In genomic region chr15:60536314-60536713, GRCh38 we compare ENCODE assay signal across 23 cellular contexts. TPM values are rescaled to one million over a fixed set of nuclear protein-coding genes. Genes with fewer than 3 reads are reported as not detected.
A peak's percentile ranks its signal among the peaks of the same experiment; 100 is the strongest.
DNase-seq lines count a peak whose midpoint lies in the region; ATAC-seq and TF ChIP-seq lines count a peak whose summit lies in the region.
"Had no signal": no experiment of that assay in that cellular context is flagged by ENCODE, and none has a peak within 500 bp of the region (broad histone marks: within the 10 kb centered on the region; RNA-seq: fewer than 3 reads in every experiment).

No MANE protein-coding gene starts in this region.

- peak; percentile 42 for DNase-seq in D341Med (ENCODE audit: low spot score)
- DNase-seq in NB4 (ENCODE audit: low read depth): peak; percentile 4
- no peak for DNase-seq in effector memory CD8-positive, alpha-beta T cell
- no peak for DNase-seq in psoas muscle
- no peak for DNase-seq in Caco-2
- DNase-seq in NCI-H187 treated with DMSO at 0.1 percent for 48 hours (lab: John Stamatoyannopoulos, UW): no peak
- DNase-seq in activated T-cell treated with anti-CD3 and anti-CD28 coated beads, Interleukin-2, amount 50 U/mL, for 72 hours: no peak
- DNase-seq: activated CD4-positive, alpha-beta T cell treated with anti-CD3 and anti-CD28 coated beads, Interleukin-2, amount 50 U/mL, for 4 hours; activated CD8-positive, alpha-beta memory T cell treated with anti-CD3 and anti-CD28 coated beads, Interleukin-2, amount 50 U/mL, for 4 hours; activated naive CD8-positive, alpha-beta T cell treated with anti-CD3 and anti-CD28 coated beads, Interleukin-2, amount 50 U/mL, for 24 hours; erythroblast; NCI-H1105; NCI-H187; NCI-H2171; NCI-H510A treated with DMSO at 0.1 percent for 48 hours; SHP77; stimulated activated CD4-positive, alpha-beta T cell treated with anti-CD3 and anti-CD28 coated beads, Interleukin-4, amount 100 ng/mL, for 4 hours had no signal

- H3K9me3 ChIP-seq in psoas muscle (no peaks in the 10 kb centered on the region), Caco-2 (no peaks in the 10 kb centered on the region)
- H3K9me3 ChIP-seq: BLaER1 had no signal

- peaks cover 42% of the 10 kb centered on the region for H3K36me3 Mint-ChIP-seq in effector memory CD8-positive, alpha-beta T cell (ENCODE audit: insufficient read depth)
- H3K36me3 Mint-ChIP-seq in Caco-2 (ENCODE audit: insufficient read depth, unreplicated experiment): peaks cover 6% of the 10 kb centered on the region
- peaks cover 0 to 2% of the 10 kb centered on the region in 2 donors for H3K36me3 Mint-ChIP-seq in activated T-cell treated with anti-CD3 and anti-CD28 coated beads, Interleukin-2, amount 50 U/mL, for 72 hours (ENCODE audit: insufficient read depth in 2 of 2)
- H3K36me3 Mint-ChIP-seq: mesothelial cell of epicardium, type B pancreatic cell had no signal

- H3K4me3 ChIP-seq in NB4 (ENCODE audit: low read depth, low read length): no peak overlapping the region
- H3K4me3 ChIP-seq in psoas muscle: no peak overlapping the region
- H3K4me3 ChIP-seq in Caco-2 (ENCODE audit: low read depth, low read length): no peak overlapping the region
- H3K4me3 ChIP-seq: BLaER1 had no signal

- no peak for ATAC-seq in effector memory CD8-positive, alpha-beta T cell (replicated peaks)
- ATAC-seq in psoas muscle (peak in 2 of 4 donors; percentile 35 to 46), HG02852 (IDR thresholded peaks at IDR 0.05; ENCODE audit: unreplicated experiment) (no peak)
- ATAC-seq in activated T-cell treated with anti-CD3 and anti-CD28 coated beads, Interleukin-2, amount 50 U/mL, for 72 hours (replicated peaks in 1 of 2): no peak
- ATAC-seq: activated CD4-positive, CD25-positive, alpha-beta regulatory T cell treated with anti-CD3 and anti-CD28 coated beads, Interleukin-2, amount 50 U/mL, for 24 hours; activated naive CD8-positive, alpha-beta T cell treated with anti-CD3 and anti-CD28 coated beads, Interleukin-2, amount 50 U/mL, for 24 hours; sciatic nerve had no signal

- no peaks in the 10 kb centered on the region for H3K27me3 ChIP-seq in psoas muscle (ENCODE audit: insufficient read depth in 3 of 3, low read length in 2 of 3)
- no peaks in the 10 kb centered on the region for H3K27me3 ChIP-seq in Caco-2 (replicated peaks; ENCODE audit: control insufficient read depth, insufficient read depth, low read length)
- H3K27me3 ChIP-seq: BLaER1 had no signal

- peak overlapping the region in 1 of 2 donors; percentile 43 for H3K4me3 Mint-ChIP-seq in effector memory CD8-positive, alpha-beta T cell
- H3K4me3 Mint-ChIP-seq in Caco-2 (ENCODE audit: unreplicated experiment): no peak overlapping the region
- H3K4me3 Mint-ChIP-seq in activated T-cell treated with anti-CD3 and anti-CD28 coated beads, Interleukin-2, amount 50 U/mL, for 72 hours: no peak overlapping the region
- H3K4me3 Mint-ChIP-seq: activated naive CD8-positive, alpha-beta T cell treated with anti-CD3 and anti-CD28 coated beads, Interleukin-2, amount 50 U/mL, for 24 hours; mesothelial cell of epicardium; type B pancreatic cell had no signal

- BruUV-seq in Caco-2 (replicated peaks; lab: Mats Ljungman, UMichigan): no TSS peak

- H3K9me3 Mint-ChIP-seq in effector memory CD8-positive, alpha-beta T cell: no peaks in the 10 kb centered on the region
- no peaks in the 10 kb centered on the region for H3K9me3 Mint-ChIP-seq in Caco-2 (ENCODE audit: unreplicated experiment)
- H3K9me3 Mint-ChIP-seq in activated T-cell treated with anti-CD3 and anti-CD28 coated beads, Interleukin-2, amount 50 U/mL, for 72 hours: no peaks in the 10 kb centered on the region
- H3K9me3 Mint-ChIP-seq: activated naive CD8-positive, alpha-beta T cell treated with anti-CD3 and anti-CD28 coated beads, Interleukin-2, amount 50 U/mL, for 24 hours; mesothelial cell of epicardium; type B pancreatic cell had no signal

- no peak for TF ChIP-seq POLR2A in NB4 (IDR thresholded peaks at IDR 0.05; ENCODE audit: extremely low read depth, insufficient read length)

- TF ChIP-seq CTCF in NB4 (IDR thresholded peaks at IDR 0.05; ENCODE audit: low read depth, low read length) (no peak), psoas muscle (IDR thresholded peaks at IDR 0.05) (no peak), Caco-2 (IDR thresholded peaks at IDR 0.05; ENCODE audit: insufficient read depth in 1 of 2, low read depth in 1 of 2, low read length in 1 of 2, severe bottlenecking in 1 of 2, unreplicated experiment in 1 of 2) (no peak)

- 62 to 80% (median 72%) methylated on average over 2 of the region's 2 CpGs for WGBS in psoas muscle, 3 donors

- POLR2A ChIA-PET in Caco-2 (lab: Charles Lee): no interaction called here

- H3K4me1 ChIP-seq in psoas muscle: peaks cover 92% of the 10 kb centered on the region
- H3K4me1 ChIP-seq in Caco-2: no peaks in the 10 kb centered on the region

- peak overlapping the region; percentile 20 for H3K27ac ChIP-seq in psoas muscle
- H3K27ac ChIP-seq: BLaER1 had no signal

- no peaks in the 10 kb centered on the region for H3K27me3 Mint-ChIP-seq in effector memory CD8-positive, alpha-beta T cell
- no peaks in the 10 kb centered on the region for H3K27me3 Mint-ChIP-seq in Caco-2 (ENCODE audit: insufficient read depth, unreplicated experiment)
- no peaks in the 10 kb centered on the region for H3K27me3 Mint-ChIP-seq in activated T-cell treated with anti-CD3 and anti-CD28 coated beads, Interleukin-2, amount 50 U/mL, for 72 hours (ENCODE audit: low read depth)
- H3K27me3 Mint-ChIP-seq: activated naive CD8-positive, alpha-beta T cell treated with anti-CD3 and anti-CD28 coated beads, Interleukin-2, amount 50 U/mL, for 24 hours; type B pancreatic cell had no signal

- H3K27ac Mint-ChIP-seq in effector memory CD8-positive, alpha-beta T cell: peak overlapping the region; percentile 85 to 98
- no peak overlapping the region for H3K27ac Mint-ChIP-seq in Caco-2 (ENCODE audit: unreplicated experiment)
- no peak overlapping the region for H3K27ac Mint-ChIP-seq in activated T-cell treated with anti-CD3 and anti-CD28 coated beads, Interleukin-2, amount 50 U/mL, for 72 hours
- H3K27ac Mint-ChIP-seq: mesothelial cell of epicardium, type B pancreatic cell had no signal

- CTCF ChIA-PET in Caco-2 (lab: Charles Lee): no interaction called here

- intact Hi-C loops in psoas muscle (cut with DNase I): loop anchor here in 1 of 2 donors (10.0 kb wide), 1 partner anchor 852 kb away; the partner anchor contains the start of gene BNIP2
- intact Hi-C loops in Caco-2 (cut with micrococcal nuclease; ENCODE audit: unreplicated experiment): no loop called here

- H3K4me1 Mint-ChIP-seq in effector memory CD8-positive, alpha-beta T cell (ENCODE audit: low read depth in 2 of 2): peaks cover 67 to 86% of the 10 kb centered on the region in 2 donors
- H3K4me1 Mint-ChIP-seq in Caco-2 (ENCODE audit: low read depth, unreplicated experiment): no peaks in the 10 kb centered on the region
- H3K4me1 Mint-ChIP-seq in activated T-cell treated with anti-CD3 and anti-CD28 coated beads, Interleukin-2, amount 50 U/mL, for 72 hours (ENCODE audit: low read depth): peaks cover 70% of the 10 kb centered on the region

- H3K36me3 ChIP-seq in psoas muscle (ENCODE audit: insufficient read depth in 1 of 2, low read depth in 1 of 2) (peaks cover 0 to 3% of the 10 kb centered on the region in 2 donors), Caco-2 (ENCODE audit: control insufficient read depth, insufficient read depth, low read length) (no peaks in the 10 kb centered on the region)
- H3K36me3 ChIP-seq: BLaER1 had no signal

RNA-seq across cellular contexts. Expression of gene ICE2, which starts 57.4 kb away (rescaled TPM):
- total RNA-seq in psoas muscle (10 to 100 TPM; 20.0 to 25.9 (median 22.7) TPM), Caco-2 (2022) (42.3 and 44.5 TPM in 2 replicates)
- 10 to 100 TPM in 1 of 3 donors, 1 to 10 TPM in 2; 5.2 to 12.5 (median 6.6) TPM for polyA plus RNA-seq in psoas muscle
- 10 to 100 TPM; 81.5 to 91.7 TPM for total RNA-seq in activated T-cell treated with anti-CD3 and anti-CD28 coated beads, Interleukin-2, amount 50 U/mL, for 72 hours

Comparison
In these comparisons a context has a peak if more than half of its experiments do, and no peak if none do; other contexts are left out.
1. DNase-seq: peak in D341Med (single experiment) and NB4 (single experiment); none in effector memory CD8-positive, alpha-beta T cell (0 of 3), psoas muscle (0 of 2), Caco-2 (0 of 2), NCI-H187 treated with DMSO at 0.1 percent for 48 hours (single experiment) and activated T-cell treated with anti-CD3 and anti-CD28 coated beads, Interleukin-2, amount 50 U/mL, for 72 hours (0 of 2).
2. H3K27ac Mint-ChIP-seq: peak in effector memory CD8-positive, alpha-beta T cell (2 of 2); none in Caco-2 (single experiment) and activated T-cell treated with anti-CD3 and anti-CD28 coated beads, Interleukin-2, amount 50 U/mL, for 72 hours (single experiment).